Comparison of ENCODE assay signal across 7 cellular contexts in genomic region chrX:19889582-19890342, GRCh38.
DNase-seq lines count a peak whose midpoint lies in the region; ATAC-seq and TF ChIP-seq lines count a peak whose summit lies in the region.

No MANE protein-coding gene starts in this region.

- H3K27ac Mint-ChIP-seq in stimulated activated naive CD8-positive, alpha-beta T cell treated with anti-CD3 and anti-CD28 coated beads, Interleukin-15, amount 100 ng/mL, for 72 hours = peak overlapping the region in 1 of 2 donors; percentile 63
- no peak overlapping the region for H3K27ac Mint-ChIP-seq in nephron progenitor cell

- peaks cover 35% of the 10 kb centered on the region for H3K4me1 Mint-ChIP-seq in stimulated activated naive CD8-positive, alpha-beta T cell treated with anti-CD3 and anti-CD28 coated beads, Interleukin-15, amount 100 ng/mL, for 72 hours
- peaks cover 14% of the 10 kb centered on the region for H3K4me1 Mint-ChIP-seq in nephron progenitor cell

- TF ChIP-seq CTCF in choroid plexus epithelial cell (conservative IDR thresholded peaks at IDR 0.05; ENCODE audit: low read depth, low read length) (peak; percentile 21), nephron progenitor cell (IDR thresholded peaks at IDR 0.05) (no peak)

- H3K4me3 ChIP-seq in choroid plexus epithelial cell (ENCODE audit: low read depth, low read length) = no peak overlapping the region

- no peak overlapping the region for H3K4me3 Mint-ChIP-seq in stimulated activated naive CD8-positive, alpha-beta T cell treated with anti-CD3 and anti-CD28 coated beads, Interleukin-15, amount 100 ng/mL, for 72 hours
- H3K4me3 Mint-ChIP-seq in nephron progenitor cell = no peak overlapping the region

- H3K36me3 Mint-ChIP-seq in nephron progenitor cell (ENCODE audit: low read depth) = no peaks in the 10 kb centered on the region

- DNase-seq in SW480 (ENCODE audit: low spot score) (peak; percentile 88), choroid plexus epithelial cell (ENCODE audit: low read depth) (peak; percentile 90), dedifferentiated amniotic fluid mesenchymal stem cell (ENCODE audit: extremely low spot score) (no peak), nephron progenitor cell (no peak)
- peak; percentile 62 to 65 for DNase-seq in stimulated activated naive CD8-positive, alpha-beta T cell treated with anti-CD3 and anti-CD28 coated beads, Interleukin-15, amount 100 ng/mL, for 72 hours

- no peaks in the 10 kb centered on the region for H3K9me3 Mint-ChIP-seq in stimulated activated naive CD8-positive, alpha-beta T cell treated with anti-CD3 and anti-CD28 coated beads, Interleukin-15, amount 100 ng/mL, for 72 hours
- H3K9me3 Mint-ChIP-seq in nephron progenitor cell = peaks cover 57% of the 10 kb centered on the region

- H3K27me3 Mint-ChIP-seq in stimulated activated naive CD8-positive, alpha-beta T cell treated with anti-CD3 and anti-CD28 coated beads, Interleukin-15, amount 100 ng/mL, for 72 hours = no peaks in the 10 kb centered on the region
- peaks cover 6% of the 10 kb centered on the region for H3K27me3 Mint-ChIP-seq in nephron progenitor cell (ENCODE audit: low read depth, poor library complexity)

- ATAC-seq in GM18502 (IDR thresholded peaks at IDR 0.05; ENCODE audit: poor library complexity, unreplicated experiment) (peak; percentile 61), HG03060 (IDR thresholded peaks at IDR 0.05; ENCODE audit: low read depth, unreplicated experiment) (peak; percentile 78)
- ATAC-seq in stimulated activated naive CD8-positive, alpha-beta T cell treated with anti-CD3 and anti-CD28 coated beads, Interleukin-15, amount 100 ng/mL, for 72 hours = peak; percentile 64

Comparison
In these comparisons a context has a peak if more than half of its experiments do, and no peak if none do; other contexts are left out.
1. DNase-seq: peak in SW480 (single experiment), choroid plexus epithelial cell (single experiment) and stimulated activated naive CD8-positive, alpha-beta T cell treated with anti-CD3 and anti-CD28 coated beads, Interleukin-15, amount 100 ng/mL, for 72 hours (2 of 2); none in dedifferentiated amniotic fluid mesenchymal stem cell (single experiment) and nephron progenitor cell (single experiment).
2. Peak in every context shown above with its lines, with median percentiles within 50 percentile points of each other: ATAC-seq.